In genomic region chr1:8899046-8899445, GRCh38 we compare ENCODE assay signal across 1 cellular context.
TF ChIP-seq lines count a peak whose summit lies in the region.

No MANE protein-coding gene starts in this region.

TF ChIP-seq in A549, 52 proteins besides CTCF, POLR2A, EP300 and RAD21 (continued from another document):
- TF ChIP-seq POLR2AphosphoS2 (conservative IDR thresholded peaks at IDR 0.05; ENCODE audit: low read length) (no peak), ZFP36 (IDR thresholded peaks at IDR 0.05; ENCODE audit: borderline replicate concordance, partially characterized antibody) (no peak), BHLHE40 (IDR thresholded peaks at IDR 0.05; ENCODE audit: low read depth, low read length) (no peak), ELK1 (IDR thresholded peaks at IDR 0.05; ENCODE audit: low read depth, low read length) (no peak), NR3C1 (IDR thresholded peaks at IDR 0.05) (no peak), REST (IDR thresholded peaks at IDR 0.05) (no peak), MAZ (IDR thresholded peaks at IDR 0.05; ENCODE audit: borderline replicate concordance, low read depth, low read length) (no peak)
